20 cellular contexts compared by ENCODE assay signal in genomic region chr2:43045866-43046265, GRCh38.
DNase-seq lines count a peak whose midpoint lies in the region; ATAC-seq, FAIRE-seq and TF ChIP-seq lines count a peak whose summit lies in the region.
"Had no signal": no experiment of that assay in that cellular context is flagged by ENCODE, and none has a peak within 500 bp of the region (broad histone marks: within the 10 kb centered on the region; RNA-seq: fewer than 3 reads in every experiment).

No MANE protein-coding gene starts in this region.

- H3K79me2 ChIP-seq in HepG2 (ENCODE audit: insufficient read depth, low read length) (no peaks in the 10 kb centered on the region), osteoblast (ENCODE audit: insufficient read depth, low read length) (no peaks in the 10 kb centered on the region)

- H3K27ac ChIP-seq in HepG2 (ENCODE audit: extremely low read length, insufficient read depth, low read length) (peak overlapping the region; percentile 13), right lobe of liver (no peak overlapping the region), osteoblast (ENCODE audit: low read depth, low read length) (peak overlapping the region; percentile 65)
- no peak overlapping the region for H3K27ac ChIP-seq in CD8-positive, alpha-beta T cell (ENCODE audit: low read depth, low read length)
- H3K27ac ChIP-seq: body of pancreas had no signal

- no peaks in the 10 kb centered on the region for H3K9me3 Mint-ChIP-seq in CD8-positive, alpha-beta T cell
- H3K9me3 Mint-ChIP-seq: stimulated activated naive CD8-positive, alpha-beta T cell treated with anti-CD3 and anti-CD28 coated beads, Interleukin-15, Interleukin-2, amounts not matched to agents 100 ng/mL and 50 ng/mL, for 24 hours had no signal

- no peak for ATAC-seq in HepG2
- no peak for ATAC-seq in right lobe of liver
- no peak for ATAC-seq in CD8-positive, alpha-beta T cell
- ATAC-seq: body of pancreas, left lobe of liver had no signal

- POLR2A ChIA-PET in HepG2 (lab: Yijun Ruan, JAX), result interaction anchor here (0.7 to 2.2 kb wide), 3 partner anchors 9 to 71 kb away, joined by 3 to 5 read pairs (median 4); no protein-coding TSS in a partner anchor
- POLR2A ChIA-PET in CD8-positive, alpha-beta T cell (lab: Charles Lee), result interaction anchor here (0.8 kb wide), 1 partner anchor 13 kb away, joined by 3 read pairs; no protein-coding TSS in a partner anchor

- TF ChIP-seq POLR2A in HepG2 (IDR thresholded peaks at IDR 0.05; ENCODE audit: insufficient read depth in 1 of 2, low read depth in 2 of 2, low read length in 2 of 2), result no peak
- no peak for TF ChIP-seq POLR2A in right lobe of liver (IDR thresholded peaks at IDR 0.05)

- H3K27me3 ChIP-seq in HepG2 (ENCODE audit: control insufficient read depth in 1 of 2, insufficient read depth in 2 of 2, low read length in 2 of 2), result no peaks in the 10 kb centered on the region
- H3K27me3 ChIP-seq in right lobe of liver, result no peaks in the 10 kb centered on the region
- no peaks in the 10 kb centered on the region for H3K27me3 ChIP-seq in osteoblast (ENCODE audit: insufficient read depth, low read length)
- H3K27me3 ChIP-seq in CD8-positive, alpha-beta T cell (ENCODE audit: insufficient read depth, low read length), result no peaks in the 10 kb centered on the region
- H3K27me3 ChIP-seq: body of pancreas had no signal

- no peaks in the 10 kb centered on the region for H3K36me3 Mint-ChIP-seq in CD8-positive, alpha-beta T cell

- H3K36me3 ChIP-seq in HepG2 (replicated peaks in 1 of 2; ENCODE audit: control insufficient read depth in 1 of 2, insufficient read depth in 2 of 2, low read length in 2 of 2) (no peaks in the 10 kb centered on the region), right lobe of liver (no peaks in the 10 kb centered on the region), osteoblast (ENCODE audit: insufficient read depth, low read length) (no peaks in the 10 kb centered on the region)
- no peaks in the 10 kb centered on the region for H3K36me3 ChIP-seq in CD8-positive, alpha-beta T cell (ENCODE audit: insufficient read depth, low read length)

- no peak overlapping the region for H2AFZ ChIP-seq in HepG2 (ENCODE audit: low read length)
- peak overlapping the region; percentile 75 for H2AFZ ChIP-seq in osteoblast (ENCODE audit: low read length)

- H3K4me1 ChIP-seq in HepG2 (ENCODE audit: insufficient read depth, low read length) (peaks cover 60% of the 10 kb centered on the region), right lobe of liver (peaks cover 0 to 4% (median 0%) of the 10 kb centered on the region in 4 donors), osteoblast (ENCODE audit: insufficient read depth, low read length) (peaks cover 38% of the 10 kb centered on the region)
- H3K4me1 ChIP-seq in CD8-positive, alpha-beta T cell (ENCODE audit: insufficient read depth, low read length), result peaks cover 23% of the 10 kb centered on the region

- H3K27ac Mint-ChIP-seq in CD8-positive, alpha-beta T cell, result no peak overlapping the region
- H3K27ac Mint-ChIP-seq: stimulated activated naive CD8-positive, alpha-beta T cell treated with anti-CD3 and anti-CD28 coated beads, Interleukin-15, Interleukin-2, amounts not matched to agents 100 ng/mL and 50 ng/mL, for 24 hours had no signal

- no TSS peak for BruUV-seq in HepG2 (replicated peaks; lab: Mats Ljungman, UMichigan)

- no peaks in the 10 kb centered on the region for H4K20me1 ChIP-seq in HepG2 (ENCODE audit: insufficient read depth, low read length)
- no peaks in the 10 kb centered on the region for H4K20me1 ChIP-seq in osteoblast (ENCODE audit: insufficient read depth, low read length)

- in situ Hi-C loops in HepG2 (cut with HindIII; ENCODE audit: extremely low pct_ligation_motif_present, low pct_unique_long_range_greater_than_20kb), result no loop called here

- intact Hi-C loops in HepG2 (cut with micrococcal nuclease; ENCODE audit: unreplicated experiment) (no loop called here), right lobe of liver (cut with DNase I) (no loop called here)
- intact Hi-C loops in CD8-positive, alpha-beta T cell (cut with DNase I, micrococcal nuclease), result no loop called here

- no peak for TF ChIP-seq EP300 in HepG2 (IDR thresholded peaks at IDR 0.05; ENCODE audit: low read depth in 2 of 2, low read length in 2 of 2)
- TF ChIP-seq EP300 in HepG2 (CRISPR knock-in tag; IDR thresholded peaks at IDR 0.05; ENCODE audit: borderline replicate concordance), result no peak

- H3K4me3 Mint-ChIP-seq in CD8-positive, alpha-beta T cell, result no peak overlapping the region
- H3K4me3 Mint-ChIP-seq: stimulated activated naive CD8-positive, alpha-beta T cell treated with anti-CD3 and anti-CD28 coated beads, Interleukin-15, Interleukin-2, amounts not matched to agents 100 ng/mL and 50 ng/mL, for 24 hours had no signal

- CTCF ChIA-PET in HepG2 (lab: Yijun Ruan, JAX; ENCODE audit: low intra/inter-chr PET ratio, low total read pairs), result no interaction called here
- CTCF ChIA-PET in CD8-positive, alpha-beta T cell (lab: Charles Lee), result interaction anchor here (1.3 kb wide), 1 partner anchor 9 kb away, joined by 4 read pairs; no protein-coding TSS in a partner anchor

- H3K4me2 ChIP-seq in HepG2 (ENCODE audit: low read depth, low read length), result no peak overlapping the region
- peak overlapping the region; percentile 68 for H3K4me2 ChIP-seq in osteoblast (ENCODE audit: insufficient read depth, low read length)

- DNase-seq in HepG2 (ENCODE audit: low spot score) (no peak), right lobe of liver (no peak), dermis blood vessel endothelial cell (peak; percentile 21), osteoblast (ENCODE audit: insufficient read length, low spot score, missing footprints) (peak; percentile 27), AML-193 (lab: John Stamatoyannopoulos, UW) (no peak), NCI-H2227 (lab: John Stamatoyannopoulos, UW; ENCODE audit: unreplicated experiment) (no peak), NCI-H2171 (lab: John Stamatoyannopoulos, UW) (no peak)
- no peak for DNase-seq in CD8-positive, alpha-beta T cell
- DNase-seq: activated CD4-positive, CD25-positive, alpha-beta regulatory T cell treated with anti-CD3 and anti-CD28 coated beads, Interleukin-2, amount 50 U/mL, for 72 hours; activated gamma-delta T cell treated with Interleukin-2 at 50 U/mL for 16 hours; KG1; NCI-H1105; NCI-H2171 treated with DMSO at 0.1 percent for 48 hours; SHP77; stimulated activated CD4-positive, alpha-beta T cell treated with anti-CD3 and anti-CD28 coated beads, Interleukin-15, amount 100 ng/mL, for 24 hours had no signal

- FAIRE-seq in HepG2 (lab: Jason Lieb, UNC), result no peak
- FAIRE-seq: G401.6, GM12891 had no signal

- H3K27me3 Mint-ChIP-seq in CD8-positive, alpha-beta T cell (ENCODE audit: low read depth), result no peaks in the 10 kb centered on the region
- H3K27me3 Mint-ChIP-seq: stimulated activated naive CD8-positive, alpha-beta T cell treated with anti-CD3 and anti-CD28 coated beads, Interleukin-15, Interleukin-2, amounts not matched to agents 100 ng/mL and 50 ng/mL, for 24 hours had no signal

- H3K9me3 ChIP-seq in HepG2 (ENCODE audit: low read length), result no peaks in the 10 kb centered on the region
- H3K9me3 ChIP-seq in right lobe of liver, result no peaks in the 10 kb centered on the region
- H3K9me3 ChIP-seq in osteoblast (ENCODE audit: low read depth, low read length), result no peaks in the 10 kb centered on the region
- no peaks in the 10 kb centered on the region for H3K9me3 ChIP-seq in CD8-positive, alpha-beta T cell (ENCODE audit: low read length)
- H3K9me3 ChIP-seq: body of pancreas had no signal

- peaks cover 19% of the 10 kb centered on the region for H3K4me1 Mint-ChIP-seq in CD8-positive, alpha-beta T cell (ENCODE audit: low read depth)

- WGBS in HepG2 (ENCODE audit: low lambda C conversion rate), result 90% methylated on average over 3 of the region's 3 CpGs
- 63% methylated on average over 2 of the region's 3 CpGs for WGBS in right lobe of liver (ENCODE audit: insufficient coverage, low coverage, low lambda C conversion rate, missing lambda C conversion rate)

- TF ChIP-seq CTCF in HepG2 (CRISPR knock-in tag; IDR thresholded peaks at IDR 0.05) (no peak), right lobe of liver (IDR thresholded peaks at IDR 0.05) (no peak), osteoblast (IDR thresholded peaks at IDR 0.05; ENCODE audit: extremely low read depth, low read depth, low read length) (no peak)
- no peak for TF ChIP-seq CTCF in CD8-positive, alpha-beta T cell (IDR thresholded peaks at IDR 0.05)

- no peak overlapping the region for H3K4me3 ChIP-seq in HepG2 (replicated peaks in 1 of 3; ENCODE audit: insufficient read depth in 1 of 3, low read depth in 2 of 3, low read length in 3 of 3)
- H3K4me3 ChIP-seq in right lobe of liver, result no peak overlapping the region
- peak overlapping the region; percentile 36 for H3K4me3 ChIP-seq in osteoblast (ENCODE audit: insufficient read depth, low read length)
- no peak overlapping the region for H3K4me3 ChIP-seq in CD8-positive, alpha-beta T cell (ENCODE audit: low read depth, low read length)
- H3K4me3 ChIP-seq: body of pancreas had no signal

- H3K9ac ChIP-seq in HepG2 (ENCODE audit: insufficient read depth, low read depth, low read length), result no peak overlapping the region

- no peak for TF ChIP-seq RAD21 in HepG2 (CRISPR knock-in tag; IDR thresholded peaks at IDR 0.05)

TF ChIP-seq in HepG2, 621 proteins besides CTCF, POLR2A, EP300 and RAD21:
- TF ChIP-seq MYC (CRISPR knock-in tag; IDR thresholded peaks at IDR 0.05; ENCODE audit: borderline replicate concordance), result no peak
- no peak for TF ChIP-seq ZNF790 (CRISPR knock-in tag; IDR thresholded peaks at IDR 0.05; ENCODE audit: borderline replicate concordance)
- no peak for TF ChIP-seq ZNF780A (CRISPR knock-in tag; IDR thresholded peaks at IDR 0.05)
- TF ChIP-seq ZNF124 (CRISPR knock-in tag; IDR thresholded peaks at IDR 0.05), result no peak
- TF ChIP-seq HNF4A (CRISPR knock-in tag; IDR thresholded peaks at IDR 0.05), result no peak
- TF ChIP-seq CEBPB (IDR thresholded peaks at IDR 0.05; ENCODE audit: borderline replicate concordance, low read depth, low read length), result no peak
- TF ChIP-seq, protein P1, sequence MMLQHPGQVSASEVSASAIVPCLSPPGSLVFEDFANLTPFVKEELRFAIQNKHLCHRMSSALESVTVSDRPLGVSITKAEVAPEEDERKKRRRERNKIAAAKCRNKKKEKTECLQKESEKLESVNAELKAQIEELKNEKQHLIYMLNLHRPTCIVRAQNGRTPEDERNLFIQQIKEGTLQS (CRISPR knock-in tag; IDR thresholded peaks at IDR 0.05), result no peak
- TF ChIP-seq U2AF1 (optimal IDR thresholded peaks at IDR 0.05; ENCODE audit: low read depth, low read length), result no peak
- no peak for TF ChIP-seq ZNF326 (CRISPR knock-in tag; IDR thresholded peaks at IDR 0.05; ENCODE audit: borderline replicate concordance)

Comparison
In these comparisons a context has a peak if more than half of its experiments do, and no peak if none do; other contexts are left out.
1. H3K27ac ChIP-seq: peak in HepG2 (single experiment) and osteoblast (single experiment); none in right lobe of liver (0 of 3) and CD8-positive, alpha-beta T cell (single experiment).
2. DNase-seq: peak in dermis blood vessel endothelial cell (single experiment) and osteoblast (single experiment); none in HepG2 (single experiment), right lobe of liver (0 of 3), AML-193 (0 of 2), NCI-H2227 (single experiment), CD8-positive, alpha-beta T cell (0 of 7) and NCI-H2171 (single experiment).